ENCODE assay signal across 1 cellular context in genomic region chr1:20696397-20697333, GRCh38.
TF ChIP-seq lines count a peak whose summit lies in the region.

No MANE protein-coding gene starts in this region.

TF ChIP-seq in K562, 482 proteins besides CTCF, POLR2A, EP300 and RAD21 (continued from another document and continues in another):
- no peak for TF ChIP-seq COPS2 (conservative IDR thresholded peaks at IDR 0.05)
- no peak for TF ChIP-seq TAF15 (IDR thresholded peaks at IDR 0.05; ENCODE audit: low read depth, low read length)
- TF ChIP-seq TAL1 (IDR thresholded peaks at IDR 0.05) = no peak
- no peak for TF ChIP-seq ZNF699 (CRISPR knock-in tag; IDR thresholded peaks at IDR 0.05; ENCODE audit: insufficient replicate concordance)
- peak; percentile 33; the same call in 1 of the 2 replicates for TF ChIP-seq JUN (IDR thresholded peaks at IDR 0.05; ENCODE audit: borderline replicate concordance, low read depth, low read length)
- no peak; the same call in 1 of the 2 replicates for TF ChIP-seq JUN (CRISPR knock-in tag; IDR thresholded peaks at IDR 0.05; ENCODE audit: borderline replicate concordance)
- TF ChIP-seq GTF2A2 (tag; IDR thresholded peaks at IDR 0.05) = no peak
- TF ChIP-seq SREBF2 (CRISPR knock-in tag; IDR thresholded peaks at IDR 0.05) = no peak
- no peak for TF ChIP-seq ZNF395 (CRISPR knock-in tag; IDR thresholded peaks at IDR 0.05)
- TF ChIP-seq NFRKB (IDR thresholded peaks at IDR 0.05; ENCODE audit: low read depth) = no peak
- TF ChIP-seq NR2C1 (IDR thresholded peaks at IDR 0.05) = no peak
- TF ChIP-seq NR2C1 (tag; IDR thresholded peaks at IDR 0.05) = no peak
- TF ChIP-seq PCBP2 (IDR thresholded peaks at IDR 0.05; ENCODE audit: low read depth, low read length, poor library complexity, severe bottlenecking) = no peak
- TF ChIP-seq ATF6 (CRISPR knock-in tag; IDR thresholded peaks at IDR 0.05) = no peak
- no peak for TF ChIP-seq RNF219 (CRISPR knock-in tag; IDR thresholded peaks at IDR 0.05)
- no peak for TF ChIP-seq POLR3G (IDR thresholded peaks at IDR 0.05; ENCODE audit: extremely low read depth, insufficient read length, insufficient replicate concordance)
- 0 out of 2 replicates have a peak, but pooled peaks have one; percentile 18 for TF ChIP-seq CBFB (CRISPR knock-in tag; IDR thresholded peaks at IDR 0.05)
- TF ChIP-seq HOXB6 (CRISPR knock-in tag; IDR thresholded peaks at IDR 0.05; ENCODE audit: borderline replicate concordance) = no peak
- no peak for TF ChIP-seq ZNF398 (CRISPR knock-in tag; IDR thresholded peaks at IDR 0.05)
- no peak for TF ChIP-seq SRF (CRISPR knock-in tag; IDR thresholded peaks at IDR 0.05)
- no peak for TF ChIP-seq FOXM1 (IDR thresholded peaks at IDR 0.05; ENCODE audit: low read depth)
- TF ChIP-seq FOXM1 (CRISPR knock-in tag; IDR thresholded peaks at IDR 0.05; ENCODE audit: low read depth) = peak; percentile 55; the same call in 1 of the 2 replicates
- TF ChIP-seq TGIF2 (CRISPR knock-in tag; IDR thresholded peaks at IDR 0.05) = no peak
- TF ChIP-seq MCM2 (IDR thresholded peaks at IDR 0.05; ENCODE audit: low read depth) = no peak
- TF ChIP-seq SMAD3 (CRISPR knock-in tag; conservative IDR thresholded peaks at IDR 0.05) = no peak
- no peak for TF ChIP-seq CREB3 (tag; conservative IDR thresholded peaks at IDR 0.05; ENCODE audit: low read depth)
- no peak for TF ChIP-seq RBM14 (IDR thresholded peaks at IDR 0.05; ENCODE audit: borderline replicate concordance, insufficient read depth, low read depth, low read length)
- TF ChIP-seq BHLHE40 (IDR thresholded peaks at IDR 0.05; ENCODE audit: low read length) = peak; percentile 100
- TF ChIP-seq SMARCC2 (IDR thresholded peaks at IDR 0.05; ENCODE audit: low read depth) = no peak
- no peak for TF ChIP-seq ZBTB8A (IDR thresholded peaks at IDR 0.05; ENCODE audit: partially characterized antibody)
- TF ChIP-seq NFIX (CRISPR knock-in tag; IDR thresholded peaks at IDR 0.05; ENCODE audit: low read depth) = no peak
- no peak for TF ChIP-seq ZNF384 (IDR thresholded peaks at IDR 0.05; ENCODE audit: low read depth, low read length)
- TF ChIP-seq PTBP1 (IDR thresholded peaks at IDR 0.05; ENCODE audit: low read depth, low read length) = no peak
- TF ChIP-seq GABPB1 (CRISPR knock-in tag; IDR thresholded peaks at IDR 0.05) = peak; percentile 57; the same call in 1 of the 2 replicates
- TF ChIP-seq CAMTA2 (CRISPR knock-in tag; conservative IDR thresholded peaks at IDR 0.05) = no peak
- no peak for TF ChIP-seq HMG20B (CRISPR knock-in tag; IDR thresholded peaks at IDR 0.05)
- TF ChIP-seq RBM17 (IDR thresholded peaks at IDR 0.05; ENCODE audit: borderline replicate concordance, low read depth, low read length) = no peak
- TF ChIP-seq ZNF79 (CRISPR knock-in tag; IDR thresholded peaks at IDR 0.05; ENCODE audit: low read depth) = no peak
- TF ChIP-seq ETS1 (conservative IDR thresholded peaks at IDR 0.05; ENCODE audit: control insufficient read depth, low read depth, low read length) = no peak; the same call in 1 of the 2 replicates
- TF ChIP-seq STAT6 (CRISPR knock-in tag; IDR thresholded peaks at IDR 0.05) = no peak
- no peak for TF ChIP-seq MBD1 (CRISPR knock-in tag; IDR thresholded peaks at IDR 0.05)
- TF ChIP-seq KAT7 (CRISPR knock-in tag; IDR thresholded peaks at IDR 0.05; ENCODE audit: borderline replicate concordance) = peak; percentile 80; the same call in 1 of the 2 replicates
- no peak for TF ChIP-seq RBM34 (IDR thresholded peaks at IDR 0.05; ENCODE audit: borderline replicate concordance, insufficient read depth, low read length)
- TF ChIP-seq NR2F6 (CRISPR knock-in tag; IDR thresholded peaks at IDR 0.05) = no peak
- TF ChIP-seq CCAR2 (IDR thresholded peaks at IDR 0.05; ENCODE audit: low read depth, low read length) = no peak
- TF ChIP-seq ZNF143 (CRISPR knock-in tag; IDR thresholded peaks at IDR 0.05) = no peak
- 0 out of 2 replicates have a peak, but pooled peaks have one; percentile 37 for TF ChIP-seq ZNF589 (CRISPR knock-in tag; IDR thresholded peaks at IDR 0.05; ENCODE audit: low read depth)
- TF ChIP-seq MEF2D (tag; conservative IDR thresholded peaks at IDR 0.05; ENCODE audit: low read depth) = no peak
